16 cellular contexts compared by ENCODE assay signal in the genomic region with DNA sequence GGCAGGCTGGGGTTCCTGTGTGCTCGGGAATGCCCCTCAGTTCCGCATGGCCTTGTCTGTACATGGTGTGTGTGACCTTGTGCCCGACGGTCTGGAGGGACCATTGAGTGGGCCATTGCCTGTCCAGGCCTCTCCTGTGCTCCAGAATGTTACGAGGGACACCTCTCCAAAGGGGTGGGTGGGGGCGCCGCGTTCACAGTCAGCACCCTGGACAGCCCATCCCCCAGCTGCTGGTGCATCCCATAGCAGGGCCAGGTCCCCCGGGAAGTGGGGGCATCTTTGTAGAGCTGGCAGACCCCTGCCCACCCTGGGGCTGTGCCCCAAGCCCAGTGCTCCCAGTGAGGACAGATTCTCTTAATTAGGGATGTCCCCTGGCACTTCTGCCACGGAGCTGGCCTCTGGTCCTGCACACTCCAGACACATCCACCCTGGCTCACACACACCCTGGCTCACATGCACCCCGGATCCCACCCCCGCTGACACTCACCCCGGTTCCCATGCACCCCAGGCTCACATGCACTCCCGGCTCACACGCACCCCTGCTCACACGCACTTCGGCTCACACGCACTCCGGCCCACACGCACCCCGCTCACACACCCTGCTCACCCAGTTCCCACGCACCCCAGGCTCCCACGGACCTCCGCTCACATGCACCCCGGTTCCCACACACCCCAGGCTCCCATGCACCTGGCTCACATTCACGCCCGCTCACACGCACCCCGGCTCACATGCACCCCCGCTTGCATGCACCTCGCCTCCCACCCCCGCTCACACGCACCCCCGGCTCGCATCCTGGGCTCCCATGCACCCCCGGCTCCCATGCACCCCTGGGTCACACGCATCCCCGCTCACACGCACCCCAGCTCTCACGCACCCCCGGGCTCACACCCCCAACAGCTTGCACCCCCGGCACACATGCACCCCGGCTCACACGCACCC. TPM values are rescaled to one million over a fixed set of nuclear protein-coding genes. Genes with fewer than 3 reads are reported as not detected.
DNase-seq lines count a peak whose midpoint lies in the region; ATAC-seq and TF ChIP-seq lines count a peak whose summit lies in the region.
"Had no signal": no experiment of that assay in that cellular context is flagged by ENCODE, and none has a peak within 500 bp of the region (broad histone marks: within the 10 kb centered on the region; RNA-seq: fewer than 3 reads in every experiment).

No MANE protein-coding gene starts in this region.

- 83% methylated on average over 26 of the region's 44 CpGs for WGBS in right lobe of liver (ENCODE audit: insufficient coverage, low coverage, low lambda C conversion rate, missing lambda C conversion rate)

- H3K9me3 ChIP-seq in right lobe of liver, result no peaks in the 10 kb centered on the region
- H3K9me3 ChIP-seq: BLaER1 treated with 17β-estradiol and CSF1 and Interleukin-3, amounts not matched to agents 10 nM and 100 nM; HAP-1 had no signal

- peak overlapping the region; percentile 27 to 98 (median 55) for H3K27ac Mint-ChIP-seq in brain
- peak overlapping the region; percentile 12 for H3K27ac Mint-ChIP-seq in neural crest cell (ENCODE audit: unreplicated experiment)
- H3K27ac Mint-ChIP-seq: CD8-positive, alpha-beta T cell had no signal

- H3K36me3 Mint-ChIP-seq in brain (no peaks in the 10 kb centered on the region), neural crest cell (ENCODE audit: low read depth) (no peaks in the 10 kb centered on the region)
- H3K36me3 Mint-ChIP-seq: CD8-positive, alpha-beta T cell had no signal

- intact Hi-C loops in right lobe of liver (cut with DNase I), result loop anchor here in 1 of 2 donors (10.0 kb wide), 1 partner anchor 196 kb away; no protein-coding TSS in a partner anchor

- no peak for TF ChIP-seq POLR2A in right lobe of liver (IDR thresholded peaks at IDR 0.05)

- peak overlapping the region in 3 of 5 experiments; percentile 71 to 79 (median 73) for H3K4me3 Mint-ChIP-seq in brain
- H3K4me3 Mint-ChIP-seq in neural crest cell, result peak overlapping the region; percentile 34
- H3K4me3 Mint-ChIP-seq: CD8-positive, alpha-beta T cell had no signal

- H3K4me1 ChIP-seq in right lobe of liver, result no peaks in the 10 kb centered on the region

- TF ChIP-seq CTCF in 22Rv1 (IDR thresholded peaks at IDR 0.05) (no peak), brain (conservative IDR thresholded peaks at IDR 0.05) (no peak), neural crest cell (conservative IDR thresholded peaks at IDR 0.05) (no peak), right lobe of liver (IDR thresholded peaks at IDR 0.05) (no peak), GM20000 (IDR thresholded peaks at IDR 0.05; ENCODE audit: extremely low read depth, missing control alignments) (no peak)

- H3K27me3 ChIP-seq in H7 (ENCODE audit: control insufficient read depth, insufficient read depth, low read length) (no peaks in the 10 kb centered on the region), right lobe of liver (no peaks in the 10 kb centered on the region)
- H3K27me3 ChIP-seq: BLaER1 treated with 17β-estradiol and CSF1 and Interleukin-3, amounts not matched to agents 10 nM and 100 nM had no signal

- H3K27me3 Mint-ChIP-seq in brain (peaks cover 4% of the 10 kb centered on the region), neural crest cell (ENCODE audit: low read depth) (peaks cover 5% of the 10 kb centered on the region)

- H3K4me3 ChIP-seq in H7 (ENCODE audit: insufficient read depth, low read depth, low read length) (no peak overlapping the region), right lobe of liver (no peak overlapping the region)
- H3K4me3 ChIP-seq: BLaER1 treated with 17β-estradiol and CSF1 and Interleukin-3, amounts not matched to agents 10 nM and 100 nM; HAP-1 had no signal

- H3K36me3 ChIP-seq in H7 (replicated peaks; ENCODE audit: control insufficient read depth, insufficient read depth, low read length), result no peaks in the 10 kb centered on the region
- no peaks in the 10 kb centered on the region for H3K36me3 ChIP-seq in right lobe of liver

- H3K9me3 Mint-ChIP-seq in brain (no peaks in the 10 kb centered on the region), neural crest cell (no peaks in the 10 kb centered on the region)
- H3K9me3 Mint-ChIP-seq: CD8-positive, alpha-beta T cell had no signal

- H3K27ac ChIP-seq in 22Rv1 (0 out of 2 replicates have a peak overlapping the region, but pooled peaks have one; percentile 25), right lobe of liver (no peak overlapping the region)
- H3K27ac ChIP-seq: BLaER1 treated with 17β-estradiol and CSF1 and Interleukin-3, amounts not matched to agents 10 nM and 100 nM had no signal

- DNase-seq in H7 (peak; percentile 69), neural crest cell (ENCODE audit: low read depth, low spot score) (no peak), right lobe of liver (no peak), GM20000 (ENCODE audit: low spot score) (no peak), SHP77 treated with DMSO at 0.1 percent for 48 hours (lab: John Stamatoyannopoulos, UW) (no peak)
- DNase-seq: CD8-positive, alpha-beta T cell; DMS79; KG1; NCI-H1105 treated with DMSO at 0.1 percent for 48 hours; NCI-H1694 had no signal

- no peak for ATAC-seq in right lobe of liver
- ATAC-seq in HG03521 (IDR thresholded peaks at IDR 0.05; ENCODE audit: unreplicated experiment), result no peak
- ATAC-seq: CD8-positive, alpha-beta T cell; Panc1 had no signal

- H3K4me1 Mint-ChIP-seq in brain, result peaks cover 85% of the 10 kb centered on the region
- H3K4me1 Mint-ChIP-seq in neural crest cell, result peaks cover 5% of the 10 kb centered on the region

RNA-seq across cellular contexts. Expression of gene TSPAN4, which starts 15.7 kb away (rescaled TPM):
- 101 and 117 TPM in 2 replicates for total RNA-seq in H7 (2014; rRNA removed; shearing (Covaris generic))
- polyA plus RNA-seq in brain (ENCODE audit: insufficient read depth, low read depth, low replicate concordance), result 23.3 TPM
- total RNA-seq in neural crest cell (40.0 and 40.2 TPM in 2 replicates), right lobe of liver (10 to 100 TPM; 14.9 to 80.6 (median 30.5) TPM)

RNA-seq across cellular contexts. Expression of gene POLR2L, which starts 16.0 kb away (rescaled TPM):
- total RNA-seq in H7 (2014; rRNA removed; shearing (Covaris generic)), result 96.1 and 135 TPM in 2 replicates
- 104 TPM for polyA plus RNA-seq in brain (ENCODE audit: insufficient read depth, low read depth, low replicate concordance)
- total RNA-seq in neural crest cell, result 128 and 134 TPM in 2 replicates
- 10 to 100 TPM; 34.5 to 88.1 (median 72.9) TPM for total RNA-seq in right lobe of liver

RNA-seq across cellular contexts. Expression of gene CD151, which starts 25.6 kb away (rescaled TPM):
- total RNA-seq in H7 (2014; rRNA removed; shearing (Covaris generic)), result 175 and 190 TPM in 2 replicates
- 114 TPM for polyA plus RNA-seq in brain (ENCODE audit: insufficient read depth, low read depth, low replicate concordance)
- total RNA-seq in neural crest cell, result 101 and 108 TPM in 2 replicates
- 100 to 1,000 TPM in 5 of 6 experiments, 10 to 100 TPM in 1; 70.8 to 156 (median 135) TPM for total RNA-seq in right lobe of liver

RNA-seq across cellular contexts. Expression of gene CRACR2B, which starts 30.6 kb away (rescaled TPM):
- 20.2 and 35.8 TPM in 2 replicates for total RNA-seq in H7 (2014; rRNA removed; shearing (Covaris generic))
- 3.1 TPM for polyA plus RNA-seq in brain (ENCODE audit: insufficient read depth, low read depth, low replicate concordance)
- total RNA-seq in neural crest cell (1.6 and 2.7 TPM in 2 replicates), right lobe of liver (1 to 10 TPM; 2.2 to 4.0 (median 3.1) TPM)

RNA-seq across cellular contexts. Expression of gene PNPLA2, which starts 39.6 kb away (rescaled TPM):
- 15.7 and 28.7 TPM in 2 replicates for total RNA-seq in H7 (2014; rRNA removed; shearing (Covaris generic))
- polyA plus RNA-seq in brain (ENCODE audit: insufficient read depth, low read depth, low replicate concordance), result 67.9 TPM
- total RNA-seq in neural crest cell (27.0 and 34.5 TPM in 2 replicates), right lobe of liver (10 to 100 TPM; 33.2 to 97.1 (median 69.6) TPM)
